ENCODE assay signal across 25 cellular contexts in the genomic region with DNA sequence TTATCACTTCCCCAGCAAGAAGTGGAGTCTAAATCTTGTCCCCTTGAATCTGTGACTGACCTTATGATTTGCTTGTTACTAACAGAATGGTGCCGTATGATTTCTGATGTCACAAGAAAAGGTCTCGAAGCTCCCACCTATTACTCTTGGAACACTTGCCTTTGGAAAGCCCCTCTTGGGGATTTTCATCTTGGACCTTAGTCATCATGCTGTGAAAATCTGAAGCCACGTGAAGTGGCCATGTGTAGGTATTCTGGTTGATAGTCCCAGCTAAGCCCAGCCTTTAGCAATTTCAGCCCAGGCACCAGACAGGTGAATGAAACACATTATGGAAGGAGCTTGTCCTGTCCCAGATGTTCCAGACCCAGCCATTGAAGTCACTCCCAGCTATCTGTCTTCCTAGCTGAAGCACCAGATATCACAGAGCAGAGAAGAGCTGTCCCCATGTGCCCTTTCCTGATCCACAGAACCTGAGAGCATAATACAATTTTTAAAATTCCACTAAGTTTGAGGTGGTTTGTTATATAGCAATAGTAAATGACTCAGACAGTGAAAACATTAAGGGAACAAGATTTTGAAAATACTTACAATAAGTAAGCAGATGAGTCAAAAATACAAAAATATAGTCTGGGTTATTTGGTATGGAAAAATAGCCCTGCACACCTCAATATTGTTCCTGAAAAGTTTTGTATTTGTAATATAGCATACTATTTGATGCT.
DNase-seq lines count a peak whose midpoint lies in the region; ATAC-seq, FAIRE-seq and TF ChIP-seq lines count a peak whose summit lies in the region.
"Had no signal": no experiment of that assay in that cellular context is flagged by ENCODE, and none has a peak within 500 bp of the region (broad histone marks: within the 10 kb centered on the region; RNA-seq: fewer than 3 reads in every experiment).

No MANE protein-coding gene starts in this region.

- no peaks in the 10 kb centered on the region for H3K79me1 ChIP-seq in H1 (ENCODE audit: low read depth, low read length)

- H4K8ac ChIP-seq in H1 (ENCODE audit: extremely low read depth, insufficient read depth, low read length): no peak overlapping the region

- CTCF ChIA-PET in H1 (lab: Charles Lee; ENCODE audit: partially characterized antibody): interaction anchor here (0.5 to 1.4 kb wide), 5 partner anchors 10 to 254 kb away, joined by 3 read pairs; no protein-coding TSS in a partner anchor

- H3K9me3 ChIP-seq in H1 (ENCODE audit: insufficient read depth in 2 of 2, low read depth in 1 of 2, low read length in 1 of 2): no peaks in the 10 kb centered on the region
- H3K9me3 ChIP-seq: spleen, upper lobe of right lung had no signal

- POLR2A ChIA-PET in H1 (lab: Charles Lee; ENCODE audit: partially characterized antibody): no interaction called here

- H4K20me1 ChIP-seq in H1 (replicated peaks in 1 of 2; ENCODE audit: control insufficient read depth in 1 of 2, insufficient read depth in 2 of 2, low read length in 2 of 2): no peaks in the 10 kb centered on the region

- H2BK15ac ChIP-seq in H1 (ENCODE audit: low read length): no peak overlapping the region; the same call in 1 of the 2 replicates

- no peak overlapping the region for H3K4me2 ChIP-seq in H1 (ENCODE audit: insufficient read depth in 1 of 2, low read depth in 2 of 2, low read length in 2 of 2)

- peaks cover 53% of the 10 kb centered on the region for H3K4me1 Mint-ChIP-seq in activated T-cell treated with anti-CD3 and anti-CD28 coated beads, Interleukin-2, amount 50 U/mL, for 72 hours (ENCODE audit: low read depth)
- H3K4me1 Mint-ChIP-seq in stimulated activated naive CD8-positive, alpha-beta T cell treated with anti-CD3 and anti-CD28 coated beads, Interleukin-15, amount 100 ng/mL, for 72 hours: peaks cover 64% of the 10 kb centered on the region

- H4K91ac ChIP-seq in H1 (replicated peaks; ENCODE audit: insufficient read length, low read length): peak overlapping the region; percentile 25

- H2AFZ ChIP-seq in H1 (ENCODE audit: low read length): no peak overlapping the region

- no peak overlapping the region for H3K4ac ChIP-seq in H1 (replicated peaks; ENCODE audit: insufficient read length, low read depth, low read length)

- H3K56ac ChIP-seq in H1 (replicated peaks; ENCODE audit: insufficient read length, low read depth, low read length): no peak overlapping the region

- no peaks in the 10 kb centered on the region; the same call in 1 of the 2 replicates for H3K23me2 ChIP-seq in H1 (ENCODE audit: low read depth, low read length)

- H2BK20ac ChIP-seq in H1 (ENCODE audit: low read length): 0 out of 2 replicates have a peak overlapping the region, but pooled peaks have one; percentile 34

- H3K4me1 ChIP-seq in H1 (replicated peaks in 1 of 4; ENCODE audit: control insufficient read depth in 3 of 4, insufficient read depth in 4 of 4, low read length in 3 of 4): peaks cover 0 to 14% (median 5%) of the 10 kb centered on the region in 4 experiments; a peak in 4 of 7 replicates

- H3K27ac ChIP-seq in H1 (ENCODE audit: low read depth, low read length): no peak overlapping the region
- H3K27ac ChIP-seq: C4-2B, spleen, upper lobe of right lung had no signal

- H2BK5ac ChIP-seq in H1 (ENCODE audit: low read depth, low read length): no peak overlapping the region

- H3K79me2 ChIP-seq in H1 (ENCODE audit: control insufficient read depth in 1 of 2, insufficient read depth in 2 of 2, low read length in 2 of 2): no peaks in the 10 kb centered on the region

- H3K4me3 ChIP-seq in H1 (ENCODE audit: extremely low read depth in 1 of 4, insufficient read depth in 2 of 4, low read depth in 3 of 4, low read length in 4 of 4): no peak overlapping the region
- H3K4me3 ChIP-seq: spleen, upper lobe of right lung had no signal

- H4K5ac ChIP-seq in H1 (ENCODE audit: insufficient read length, low read depth, low read length): no peak overlapping the region

- TF ChIP-seq RAD21 in H1 (IDR thresholded peaks at IDR 0.05 in 1 of 2, conservative IDR thresholded peaks at IDR 0.05 in 1 of 2; ENCODE audit: low read depth in 2 of 2, low read length in 2 of 2): no peak

- no peak overlapping the region for H3K23ac ChIP-seq in H1 (ENCODE audit: insufficient read length)

- no peaks in the 10 kb centered on the region for H3K27me3 Mint-ChIP-seq in activated T-cell treated with anti-CD3 and anti-CD28 coated beads, Interleukin-2, amount 50 U/mL, for 72 hours (ENCODE audit: low read depth)
- no peaks in the 10 kb centered on the region for H3K27me3 Mint-ChIP-seq in stimulated activated naive CD8-positive, alpha-beta T cell treated with anti-CD3 and anti-CD28 coated beads, Interleukin-15, amount 100 ng/mL, for 72 hours

- no peak for FAIRE-seq in RCC 7860 (lab: Jason Lieb, UNC)
- no peak for FAIRE-seq in H1 (lab: Jason Lieb, UNC)
- FAIRE-seq: D721Med, endothelial cell of umbilical vein, GM18507 had no signal

- no peak overlapping the region for H3K18ac ChIP-seq in H1 (ENCODE audit: extremely low read depth, low read length)

- H2BK12ac ChIP-seq in H1 (ENCODE audit: low read depth, low read length): no peak overlapping the region

- H3K36me3 Mint-ChIP-seq in activated T-cell treated with anti-CD3 and anti-CD28 coated beads, Interleukin-2, amount 50 U/mL, for 72 hours (ENCODE audit: insufficient read depth in 2 of 2): peaks cover 0 to 2% of the 10 kb centered on the region in 2 donors

- ATAC-seq in activated T-cell treated with anti-CD3 and anti-CD28 coated beads, Interleukin-2, amount 50 U/mL, for 72 hours (replicated peaks in 1 of 2): peak; percentile 31 to 51
- peak; percentile 34 for ATAC-seq in stimulated activated naive CD8-positive, alpha-beta T cell treated with anti-CD3 and anti-CD28 coated beads, Interleukin-15, amount 100 ng/mL, for 72 hours
- ATAC-seq: upper lobe of right lung had no signal

- DNase-seq in activated T-cell treated with anti-CD3 and anti-CD28 coated beads, Interleukin-2, amount 50 U/mL, for 72 hours: peak in 1 of 2 donors; percentile 9
- DNase-seq in activated T-cell treated with anti-CD3 and anti-CD28 coated beads, Interleukin-2, amount 50 U/mL, for 1 hour: no peak
- DNase-seq in RCC 7860 (ENCODE audit: low spot score) (peak; percentile 44), H1 (ENCODE audit: low read depth in 1 of 2, low spot score in 2 of 2) (no peak), SW 1271 (lab: John Stamatoyannopoulos, UW) (no peak), T-helper 2 cell (no peak), UCSD-AML1 (lab: John Stamatoyannopoulos, UW; ENCODE audit: unreplicated experiment) (no peak)
- no peak for DNase-seq in stimulated activated naive CD8-positive, alpha-beta T cell treated with anti-CD3 and anti-CD28 coated beads, Interleukin-15, amount 100 ng/mL, for 72 hours
- DNase-seq: activated effector memory CD4-positive, alpha-beta T cell treated with Interleukin-2 at 50 U/mL for 16 hours; anterior cingulate cortex; central memory CD4-positive, alpha-beta T cell; head of caudate nucleus; KG1; NCI-H1694 treated with DMSO at 0.1 percent for 48 hours; NCI-H526 treated with DMSO at 0.1 percent for 48 hours; nucleus accumbens; retina; spleen; stimulated activated CD4-positive, alpha-beta T cell treated with anti-CD3 and anti-CD28 coated beads, Interleukin-4, amount 100 ng/mL, for 1 hour; upper lobe of right lung had no signal

- no peak for TF ChIP-seq POLR2A in H1 (IDR thresholded peaks at IDR 0.05; ENCODE audit: control extremely low read depth in 1 of 2, low read depth in 2 of 2, low read length in 2 of 2)

- no peak overlapping the region for H3K9ac ChIP-seq in H1 (replicated peaks in 1 of 4; ENCODE audit: extremely low read depth in 1 of 4, low read depth in 3 of 4, low read length in 3 of 4)

- WGBS in H1 (ENCODE audit: extremely low coverage in 1 of 2, insufficient coverage in 1 of 2, insufficient read length in 1 of 2, insufficient replicate concordance in 2 of 2, low coverage in 1 of 2, low lambda C conversion rate in 2 of 2, missing lambda C conversion rate in 1 of 2), 2 experiments: 92% methylated on average over 3 of the region's 3 CpGs; no CpG with 5 or more reads in 1 of the 2 experiments

- no peaks in the 10 kb centered on the region for H3K36me3 ChIP-seq in H1 (ENCODE audit: control insufficient read depth in 2 of 4, insufficient read depth in 4 of 4, low read length in 3 of 4)
- H3K36me3 ChIP-seq: spleen, upper lobe of right lung had no signal

- no peak overlapping the region for H2BK120ac ChIP-seq in H1 (replicated peaks; ENCODE audit: low read depth, low read length)

- no peak overlapping the region for H2AK5ac ChIP-seq in H1 (ENCODE audit: low read depth, low read length)

- H3K27ac Mint-ChIP-seq in activated T-cell treated with anti-CD3 and anti-CD28 coated beads, Interleukin-2, amount 50 U/mL, for 72 hours: peak overlapping the region; percentile 44
- H3K27ac Mint-ChIP-seq in stimulated activated naive CD8-positive, alpha-beta T cell treated with anti-CD3 and anti-CD28 coated beads, Interleukin-15, amount 100 ng/mL, for 72 hours: peak overlapping the region; percentile 58 to 86
- H3K27ac Mint-ChIP-seq: T-helper 2 cell treated with Interferon-gamma antibody and Interleukin-4, amounts not matched to agents 5 μg/mL and 100 μg/mL, for 36 hours had no signal

- no peak overlapping the region for H3K14ac ChIP-seq in H1 (ENCODE audit: insufficient read length)

- no peaks in the 10 kb centered on the region for H3K9me3 Mint-ChIP-seq in activated T-cell treated with anti-CD3 and anti-CD28 coated beads, Interleukin-2, amount 50 U/mL, for 72 hours
- peaks cover 0 to 4% of the 10 kb centered on the region in 2 donors for H3K9me3 Mint-ChIP-seq in stimulated activated naive CD8-positive, alpha-beta T cell treated with anti-CD3 and anti-CD28 coated beads, Interleukin-15, amount 100 ng/mL, for 72 hours
- H3K9me3 Mint-ChIP-seq: T-helper 2 cell treated with Interferon-gamma antibody and Interleukin-4, amounts not matched to agents 5 μg/mL and 100 μg/mL, for 36 hours had no signal

- H3K27me3 ChIP-seq in H1 (replicated peaks in 1 of 4; ENCODE audit: control insufficient read depth in 3 of 4, extremely low read depth in 1 of 4, insufficient read depth in 3 of 4, low read length in 3 of 4): no peaks in the 10 kb centered on the region
- H3K27me3 ChIP-seq: spleen, upper lobe of right lung had no signal

- TF ChIP-seq CTCF in H1 (IDR thresholded peaks at IDR 0.05; ENCODE audit: control extremely low read depth in 1 of 3, insufficient read depth in 1 of 3, low read depth in 1 of 3, low read length in 3 of 3): no peak

- no peak for TF ChIP-seq EP300 in H1 (IDR thresholded peaks at IDR 0.05; ENCODE audit: borderline replicate concordance in 1 of 2, low read depth in 2 of 2, low read length in 2 of 2)

- H3K4me3 Mint-ChIP-seq in activated T-cell treated with anti-CD3 and anti-CD28 coated beads, Interleukin-2, amount 50 U/mL, for 72 hours: peak overlapping the region in 1 of 2 donors; percentile 53
- peak overlapping the region; percentile 36 to 44 for H3K4me3 Mint-ChIP-seq in stimulated activated naive CD8-positive, alpha-beta T cell treated with anti-CD3 and anti-CD28 coated beads, Interleukin-15, amount 100 ng/mL, for 72 hours
- H3K4me3 Mint-ChIP-seq: T-helper 2 cell treated with Interferon-gamma antibody and Interleukin-4, amounts not matched to agents 5 μg/mL and 100 μg/mL, for 36 hours had no signal

TF ChIP-seq in H1, 55 proteins besides CTCF, POLR2A, EP300 and RAD21 (continues in another document):
- no peak for TF ChIP-seq GABPA (IDR thresholded peaks at IDR 0.05; ENCODE audit: borderline replicate concordance, insufficient read depth, low read length)
- TF ChIP-seq SRF (IDR thresholded peaks at IDR 0.05; ENCODE audit: low read depth, low read length): no peak
